ENCODE assay signal across 29 cellular contexts in genomic region chr1:53349369-53349705, GRCh38. TPM values are rescaled to one million over a fixed set of nuclear protein-coding genes. Genes with fewer than 3 reads are reported as not detected.
DNase-seq lines count a peak whose midpoint lies in the region; ATAC-seq, FAIRE-seq and TF ChIP-seq lines count a peak whose summit lies in the region.
"Had no signal": no experiment of that assay in that cellular context is flagged by ENCODE, and none has a peak within 500 bp of the region (broad histone marks: within the 10 kb centered on the region; RNA-seq: fewer than 3 reads in every experiment).

No MANE protein-coding gene starts in this region.

- no peak for TF ChIP-seq CTCF in natural killer cell (IDR thresholded peaks at IDR 0.05)
- no peak for TF ChIP-seq CTCF in vagina (IDR thresholded peaks at IDR 0.05)
- no peak for TF ChIP-seq CTCF in foreskin keratinocyte (conservative IDR thresholded peaks at IDR 0.05)

- no peak for TF ChIP-seq POLR2A in vagina (IDR thresholded peaks at IDR 0.05)

- H3K4me3 ChIP-seq in vagina: no peak overlapping the region
- H3K4me3 ChIP-seq: body of pancreas, dorsolateral prefrontal cortex, left lung, tibial artery had no signal

- H3K27ac ChIP-seq in vagina: no peak overlapping the region
- H3K27ac ChIP-seq in foreskin keratinocyte: no peak overlapping the region
- H3K27ac ChIP-seq: body of pancreas, dorsolateral prefrontal cortex, left lung, tibial artery had no signal

- H3K9me3 Mint-ChIP-seq in natural killer cell: no peaks in the 10 kb centered on the region
- H3K9me3 Mint-ChIP-seq in natural killer cell treated with Interleukin-12 subunit alpha and Interleukin-12 subunit beta and Interleukin-15 and Interleukin-18, amount 100 ng/mL, for 72 hours: no peaks in the 10 kb centered on the region
- H3K9me3 Mint-ChIP-seq: immature natural killer cell had no signal

- H3K27ac Mint-ChIP-seq in natural killer cell: no peak overlapping the region
- H3K27ac Mint-ChIP-seq in natural killer cell treated with Interleukin-12 subunit alpha and Interleukin-12 subunit beta and Interleukin-15 and Interleukin-18, amount 100 ng/mL, for 72 hours: no peak overlapping the region
- H3K27ac Mint-ChIP-seq: immature natural killer cell had no signal

- no peak for FAIRE-seq in RCC 7860 (lab: Jason Lieb, UNC)
- FAIRE-seq: GM18507 had no signal

- H3K4me3 Mint-ChIP-seq in natural killer cell: no peak overlapping the region
- no peak overlapping the region for H3K4me3 Mint-ChIP-seq in natural killer cell treated with Interleukin-12 subunit alpha and Interleukin-12 subunit beta and Interleukin-15 and Interleukin-18, amount 100 ng/mL, for 72 hours
- H3K4me3 Mint-ChIP-seq: immature natural killer cell had no signal

- no peaks in the 10 kb centered on the region for H3K4me1 Mint-ChIP-seq in natural killer cell
- peaks cover 0 to 8% of the 10 kb centered on the region in 2 donors for H3K4me1 Mint-ChIP-seq in natural killer cell treated with Interleukin-12 subunit alpha and Interleukin-12 subunit beta and Interleukin-15 and Interleukin-18, amount 100 ng/mL, for 72 hours (ENCODE audit: low read depth in 2 of 2)
- H3K4me1 Mint-ChIP-seq: immature natural killer cell had no signal

- H3K27me3 Mint-ChIP-seq in natural killer cell (ENCODE audit: low read depth in 2 of 2): peaks cover 0 to 5% of the 10 kb centered on the region in 2 donors
- H3K27me3 Mint-ChIP-seq in natural killer cell treated with Interleukin-12 subunit alpha and Interleukin-12 subunit beta and Interleukin-15 and Interleukin-18, amount 100 ng/mL, for 72 hours: no peaks in the 10 kb centered on the region

- no peak for ATAC-seq in natural killer cell
- ATAC-seq in natural killer cell treated with Interleukin-12 subunit alpha and Interleukin-12 subunit beta and Interleukin-15 and Interleukin-18, amount 100 ng/mL, for 72 hours: no peak
- no peak for ATAC-seq in HG03342 (IDR thresholded peaks at IDR 0.05; ENCODE audit: unreplicated experiment)
- ATAC-seq in foreskin keratinocyte: no peak
- ATAC-seq: body of pancreas, left lung had no signal

- no peaks in the 10 kb centered on the region for H3K4me1 ChIP-seq in vagina
- no peaks in the 10 kb centered on the region for H3K4me1 ChIP-seq in foreskin keratinocyte
- H3K4me1 ChIP-seq: BE2C, body of pancreas, left lung, tibial artery had no signal

- H3K27me3 ChIP-seq in vagina (no peaks in the 10 kb centered on the region), foreskin keratinocyte (peaks cover 17% of the 10 kb centered on the region)
- H3K27me3 ChIP-seq: BE2C, body of pancreas, dorsolateral prefrontal cortex, left lung had no signal

- no peaks in the 10 kb centered on the region for H3K36me3 Mint-ChIP-seq in natural killer cell
- H3K36me3 Mint-ChIP-seq in natural killer cell treated with Interleukin-12 subunit alpha and Interleukin-12 subunit beta and Interleukin-15 and Interleukin-18, amount 100 ng/mL, for 72 hours: no peaks in the 10 kb centered on the region
- H3K36me3 Mint-ChIP-seq: immature natural killer cell had no signal

- intact Hi-C loops in natural killer cell (cut with micrococcal nuclease): no loop called here
- intact Hi-C loops in vagina (cut with DNase I): no loop called here

- no peaks in the 10 kb centered on the region for H3K36me3 ChIP-seq in vagina
- H3K36me3 ChIP-seq: BE2C, left lung, tibial artery had no signal

- no peaks in the 10 kb centered on the region for H3K9me3 ChIP-seq in vagina
- H3K9me3 ChIP-seq: BE2C, body of pancreas, left lung, tibial artery had no signal

- peak; percentile 6 for DNase-seq in natural killer cell
- no peak for DNase-seq in natural killer cell treated with Interleukin-12 subunit alpha and Interleukin-12 subunit beta and Interleukin-15 and Interleukin-18, amount 100 ng/mL, for 72 hours (ENCODE audit: low spot score)
- peak; percentile 33 for DNase-seq in ecto neural progenitor cell (ENCODE audit: low spot score)
- DNase-seq in mesenteric fat pad (ENCODE audit: low spot score): peak; percentile 51
- DNase-seq in vagina (ENCODE audit: extremely low spot score in 2 of 2): peak; percentile 44 to 93
- DNase-seq in RCC 7860 (ENCODE audit: low spot score): no peak
- no peak for DNase-seq in foreskin keratinocyte
- DNase-seq: ACHN; activated CD4-positive, CD25-positive, alpha-beta regulatory T cell treated with anti-CD3 and anti-CD28 coated beads, Interleukin-2, amount 50 U/mL, for 72 hours; activated naive CD4-positive, alpha-beta T cell treated with anti-CD3 and anti-CD28 coated beads, Interleukin-2, amount 50 U/mL, for 16 hours; BE2C; cerebellar nuclear complex; DMS 273 treated with DMSO at 0.1 percent for 48 hours; hypothalamus; immature natural killer cell; mesenchymal stem cell; NCI-H2081 treated with DMSO at 0.1 percent for 48 hours; NCI-H2227 treated with DMSO at 0.1 percent for 48 hours; NCI-H526 treated with DMSO at 0.1 percent for 48 hours; NK-92 treated with Interleukin-12 subunit alpha and Interleukin-12 subunit beta, amount 100 ng/mL, for 24 hours; right cardiac atrium; SHP77; stimulated activated CD4-positive, alpha-beta T cell treated with anti-CD3 and anti-CD28 coated beads, Interleukin-4, amount 100 ng/mL, for 1 hour had no signal

RNA-seq across cellular contexts. Expression of gene LRP8, which starts 21.5 kb away (rescaled TPM):
- 10 to 100 TPM; 23.2 to 27.3 (median 24.9) TPM for total RNA-seq in natural killer cell
- 100 to 1,000 TPM in 1 of 2 donors, 10 to 100 TPM in 1; 87.8 to 194 TPM for total RNA-seq in natural killer cell treated with Interleukin-12 subunit alpha and Interleukin-12 subunit beta and Interleukin-15 and Interleukin-18, amount 100 ng/mL, for 72 hours
- 9.9 TPM for total RNA-seq in mesenteric fat pad
- 21.1 TPM for total RNA-seq in vagina
- total RNA-seq in foreskin keratinocyte: 30.5 and 38.9 TPM in 2 replicates
- 7.3 and 10.7 TPM in 2 replicates for polyA plus RNA-seq in foreskin keratinocyte

Comparison
In these comparisons a context has a peak if more than half of its experiments do, and no peak if none do; other contexts are left out.
1. DNase-seq: peak in natural killer cell (single experiment), ecto neural progenitor cell (single experiment), mesenteric fat pad (single experiment) and vagina (2 of 2); none in natural killer cell treated with Interleukin-12 subunit alpha and Interleukin-12 subunit beta and Interleukin-15 and Interleukin-18, amount 100 ng/mL, for 72 hours (single experiment), RCC 7860 (single experiment) and foreskin keratinocyte (0 of 2).